Comparison of ENCODE assay signal across 8 cellular contexts in genomic region chr21:43865471-43866181, GRCh38. TPM values are rescaled to one million over a fixed set of nuclear protein-coding genes. Genes with fewer than 3 reads are reported as not detected.
DNase-seq lines count a peak whose midpoint lies in the region; ATAC-seq lines count a peak whose summit lies in the region.

No MANE protein-coding gene starts in this region.

- CTCF ChIA-PET in CD8-positive, alpha-beta memory T cell (lab: Charles Lee), result interaction anchor here (0.8 to 1.2 kb wide), 2 partner anchors 43 to 52 kb away, joined by 3 to 4 read pairs; no protein-coding TSS in a partner anchor

- POLR2A ChIA-PET in CD8-positive, alpha-beta memory T cell (lab: Charles Lee), result interaction anchor here (0.6 to 1.5 kb wide), 2 partner anchors 12 to 29 kb away, joined by 5 to 8 read pairs; no protein-coding TSS in a partner anchor

- in situ Hi-C loops in KBM-7 (cut with MboI; ENCODE audit: low pct_unique_long_range_greater_than_20kb, low sequenced_read_pairs), result no loop called here

- H3K27ac ChIP-seq in CD8-positive, alpha-beta memory T cell (ENCODE audit: low read depth, low read length), result peak overlapping the region; percentile 84
- H3K27ac ChIP-seq in ectodermal cell (ENCODE audit: insufficient read depth, low read depth, low read length, poor library complexity, severe bottlenecking), result no peak overlapping the region

- H3K4me1 ChIP-seq in CD8-positive, alpha-beta memory T cell (ENCODE audit: insufficient read depth, low read length), result peaks cover 25% of the 10 kb centered on the region
- no peaks in the 10 kb centered on the region for H3K4me1 ChIP-seq in ectodermal cell (ENCODE audit: control insufficient read depth, insufficient read depth, low read length)

- peak overlapping the region; percentile 62 to 97 (median 92) for H3K27ac Mint-ChIP-seq in CD8-positive, alpha-beta memory T cell
- H3K27ac Mint-ChIP-seq in memory B cell, result peak overlapping the region; percentile 47
- H3K27ac Mint-ChIP-seq in stimulated activated memory B cell treated with anti-CD40 and anti-IgM and Interleukin-4, amounts not matched to agents 10 μg/mL and 1 μg/mL and 100 μg/mL, for 72 hours, result peak overlapping the region; percentile 87

- H3K4me1 Mint-ChIP-seq in CD8-positive, alpha-beta memory T cell, result peaks cover 35 to 38% (median 37%) of the 10 kb centered on the region in 3 donors
- peaks cover 30% of the 10 kb centered on the region for H3K4me1 Mint-ChIP-seq in memory B cell
- H3K4me1 Mint-ChIP-seq in stimulated activated memory B cell treated with anti-CD40 and anti-IgM and Interleukin-4, amounts not matched to agents 10 μg/mL and 1 μg/mL and 100 μg/mL, for 72 hours, result peaks cover 52% of the 10 kb centered on the region

- DNase-seq in CD8-positive, alpha-beta memory T cell, result peak; percentile 40 to 76 (median 57)
- DNase-seq in activated CD4-positive, alpha-beta T cell treated with anti-CD3 and anti-CD28 coated beads for 1 hour, result peak; percentile 50
- DNase-seq in memory B cell (ENCODE audit: low spot score in 2 of 2), result peak; percentile 45 to 66
- DNase-seq in T1000 (lab: John Stamatoyannopoulos, UW), result no peak
- no peak for DNase-seq in KBM-7

- 3% methylated on average over 73 of the region's 73 CpGs for WGBS in ectodermal cell, 2 experiments

- H3K9me3 Mint-ChIP-seq in CD8-positive, alpha-beta memory T cell, result no peaks in the 10 kb centered on the region
- no peaks in the 10 kb centered on the region for H3K9me3 Mint-ChIP-seq in memory B cell
- no peaks in the 10 kb centered on the region for H3K9me3 Mint-ChIP-seq in stimulated activated memory B cell treated with anti-CD40 and anti-IgM and Interleukin-4, amounts not matched to agents 10 μg/mL and 1 μg/mL and 100 μg/mL, for 72 hours

- peak; percentile 31 for ATAC-seq in HG03135 (IDR thresholded peaks at IDR 0.05; ENCODE audit: unreplicated experiment)
- ATAC-seq in memory B cell (ENCODE audit: low read depth), result peak; percentile 51
- peak; percentile 55 for ATAC-seq in stimulated activated memory B cell treated with anti-CD40 and anti-IgM and Interleukin-4, amounts not matched to agents 10 μg/mL and 1 μg/mL and 100 μg/mL, for 72 hours

- H3K36me3 ChIP-seq in CD8-positive, alpha-beta memory T cell (ENCODE audit: insufficient read depth, low read length), result no peaks in the 10 kb centered on the region
- no peaks in the 10 kb centered on the region for H3K36me3 ChIP-seq in ectodermal cell (ENCODE audit: control insufficient read depth, insufficient read depth, low read length)

- no peaks in the 10 kb centered on the region for H3K9me3 ChIP-seq in CD8-positive, alpha-beta memory T cell (ENCODE audit: low read length)
- no peaks in the 10 kb centered on the region for H3K9me3 ChIP-seq in ectodermal cell (ENCODE audit: control insufficient read depth, low read length)

- H3K4me3 Mint-ChIP-seq in CD8-positive, alpha-beta memory T cell, result peak overlapping the region; percentile 75 to 95 (median 87)
- peak overlapping the region; percentile 81 for H3K4me3 Mint-ChIP-seq in memory B cell
- peak overlapping the region; percentile 74 for H3K4me3 Mint-ChIP-seq in stimulated activated memory B cell treated with anti-CD40 and anti-IgM and Interleukin-4, amounts not matched to agents 10 μg/mL and 1 μg/mL and 100 μg/mL, for 72 hours

- peak overlapping the region; percentile 70 for H3K4me3 ChIP-seq in CD8-positive, alpha-beta memory T cell (ENCODE audit: low read length)
- peak overlapping the region; percentile 43 for H3K4me3 ChIP-seq in ectodermal cell (ENCODE audit: insufficient read depth, low read depth, low read length)

- peaks cover 0 to 11% (median 0%) of the 10 kb centered on the region in 3 donors for H3K36me3 Mint-ChIP-seq in CD8-positive, alpha-beta memory T cell
- H3K36me3 Mint-ChIP-seq in memory B cell, result peaks cover 5% of the 10 kb centered on the region
- H3K36me3 Mint-ChIP-seq in stimulated activated memory B cell treated with anti-CD40 and anti-IgM and Interleukin-4, amounts not matched to agents 10 μg/mL and 1 μg/mL and 100 μg/mL, for 72 hours, result peaks cover 17% of the 10 kb centered on the region

- peaks cover 0 to 4% of the 10 kb centered on the region in 2 donors for H3K27me3 Mint-ChIP-seq in CD8-positive, alpha-beta memory T cell
- no peaks in the 10 kb centered on the region for H3K27me3 Mint-ChIP-seq in memory B cell
- no peaks in the 10 kb centered on the region for H3K27me3 Mint-ChIP-seq in stimulated activated memory B cell treated with anti-CD40 and anti-IgM and Interleukin-4, amounts not matched to agents 10 μg/mL and 1 μg/mL and 100 μg/mL, for 72 hours

- no peaks in the 10 kb centered on the region for H3K27me3 ChIP-seq in CD8-positive, alpha-beta memory T cell (ENCODE audit: insufficient read depth, low read length, poor library complexity, severe bottlenecking)
- H3K27me3 ChIP-seq in ectodermal cell (ENCODE audit: control insufficient read depth, insufficient read depth, low read length, poor library complexity, severe bottlenecking), result peaks cover 40% of the 10 kb centered on the region

RNA-seq across cellular contexts. Expression of gene AGPAT3, which starts 0.6 kb away (rescaled TPM):
- 10 to 100 TPM; 66.5 to 69.3 TPM for total RNA-seq in CD8-positive, alpha-beta memory T cell
- 15.9 TPM for polyA plus RNA-seq in CD8-positive, alpha-beta memory T cell
- 13.9 TPM for polyA plus RNA-seq in ectodermal cell (2013, experiment 1 of 4)
- polyA plus RNA-seq in ectodermal cell (2013, experiment 2 of 4), result 15.2 TPM
- 9.0 TPM for polyA plus RNA-seq in ectodermal cell (2013, experiment 3 of 4)
- 11.0 TPM for polyA plus RNA-seq in ectodermal cell (2013, experiment 4 of 4)

Comparison
In these comparisons a context has a peak if more than half of its experiments do, and no peak if none do; other contexts are left out.
1. DNase-seq: peak in CD8-positive, alpha-beta memory T cell (5 of 5), activated CD4-positive, alpha-beta T cell treated with anti-CD3 and anti-CD28 coated beads for 1 hour (single experiment) and memory B cell (2 of 2); none in T1000 (single experiment) and KBM-7 (single experiment).
2. Peak in every context shown above with its lines, with median percentiles within 50 percentile points of each other: H3K27ac Mint-ChIP-seq, H3K4me3 Mint-ChIP-seq and ATAC-seq.